10 cellular contexts compared by ENCODE assay signal in genomic region chrX:70592091-70592490, GRCh38.
DNase-seq lines count a peak whose midpoint lies in the region; ATAC-seq and TF ChIP-seq lines count a peak whose summit lies in the region.
"Had no signal": no experiment of that assay in that cellular context is flagged by ENCODE, and none has a peak within 500 bp of the region (broad histone marks: within the 10 kb centered on the region; RNA-seq: fewer than 3 reads in every experiment).

No MANE protein-coding gene starts in this region.

- no peak overlapping the region for H3K27ac ChIP-seq in aorta (ENCODE audit: low read depth in 1 of 2, low read length in 2 of 2)
- H3K27ac ChIP-seq: BLaER1, uterus had no signal

- no peaks in the 10 kb centered on the region for H3K4me1 ChIP-seq in aorta (ENCODE audit: control insufficient read depth in 1 of 2, insufficient read depth in 2 of 2, low read length in 2 of 2)
- H3K4me1 ChIP-seq: BLaER1, uterus had no signal

- no peaks in the 10 kb centered on the region for H3K36me3 ChIP-seq in aorta (ENCODE audit: control insufficient read depth in 1 of 2, insufficient read depth in 2 of 2, low read length in 1 of 2)
- H3K36me3 ChIP-seq: BLaER1, uterus had no signal

- no peaks in the 10 kb centered on the region for H3K9me3 ChIP-seq in aorta (ENCODE audit: control insufficient read depth, low read length)
- H3K9me3 ChIP-seq: uterus had no signal

- no peak overlapping the region for H3K4me3 ChIP-seq in epithelial cell of proximal tubule (ENCODE audit: low read depth, low read length)
- no peak overlapping the region for H3K4me3 ChIP-seq in aorta (ENCODE audit: low read length in 2 of 2)
- H3K4me3 ChIP-seq: BLaER1, uterus had no signal

- intact Hi-C loops in aorta (cut with DNase I) = no loop called here

- ATAC-seq in aorta (ENCODE audit: low FRiP score) (no peak), HG02642 (IDR thresholded peaks at IDR 0.05; ENCODE audit: poor library complexity, unreplicated experiment) (no peak)

- in situ Hi-C loops in SK-MEL-5 (cut with HindIII; ENCODE audit: low pct_unique_long_range_greater_than_20kb, low sequenced_read_pairs) = no loop called here

- TF ChIP-seq CTCF in epithelial cell of proximal tubule (conservative IDR thresholded peaks at IDR 0.05; ENCODE audit: low read depth, low read length) = no peak

- 62 to 74% methylated on average over 1 of the region's 1 CpG for WGBS in aorta, 2 donors

- H3K27me3 ChIP-seq in aorta (ENCODE audit: control insufficient read depth in 1 of 2, insufficient read depth in 2 of 2, low read length in 1 of 2) = no peaks in the 10 kb centered on the region

- peak; percentile 46 for DNase-seq in activated CD8-positive, alpha-beta memory T cell treated with anti-CD3 and anti-CD28 coated beads, Interleukin-2, amount 50 U/mL, for 48 hours
- DNase-seq in activated CD8-positive, alpha-beta memory T cell treated with anti-CD3 and anti-CD28 coated beads for 24 hours = no peak
- DNase-seq in SK-MEL-5 (ENCODE audit: low read depth, low spot score) (peak; percentile 89), epithelial cell of proximal tubule (ENCODE audit: low read depth) (peak; percentile 1), aorta (no peak), midbrain (lab: John Stamatoyannopoulos, UW) (no peak)
- peak in 2 of 3 donors; percentile 19 to 28 for DNase-seq in stimulated activated CD4-positive, alpha-beta T cell treated with anti-CD3 and anti-CD28 coated beads, TNF-alpha, amount 100 ng/mL, for 48 hours (ENCODE audit: low read depth in 3 of 3)
- DNase-seq: uterus had no signal

Comparison
In these comparisons a context has a peak if more than half of its experiments do, and no peak if none do; other contexts are left out.
1. DNase-seq: peak in activated CD8-positive, alpha-beta memory T cell treated with anti-CD3 and anti-CD28 coated beads, Interleukin-2, amount 50 U/mL, for 48 hours (single experiment), SK-MEL-5 (single experiment), epithelial cell of proximal tubule (single experiment) and stimulated activated CD4-positive, alpha-beta T cell treated with anti-CD3 and anti-CD28 coated beads, TNF-alpha, amount 100 ng/mL, for 48 hours (2 of 3); none in activated CD8-positive, alpha-beta memory T cell treated with anti-CD3 and anti-CD28 coated beads for 24 hours (single experiment), aorta (0 of 2) and midbrain (single experiment).